Comparison of ENCODE assay signal across 33 cellular contexts in the genomic region with DNA sequence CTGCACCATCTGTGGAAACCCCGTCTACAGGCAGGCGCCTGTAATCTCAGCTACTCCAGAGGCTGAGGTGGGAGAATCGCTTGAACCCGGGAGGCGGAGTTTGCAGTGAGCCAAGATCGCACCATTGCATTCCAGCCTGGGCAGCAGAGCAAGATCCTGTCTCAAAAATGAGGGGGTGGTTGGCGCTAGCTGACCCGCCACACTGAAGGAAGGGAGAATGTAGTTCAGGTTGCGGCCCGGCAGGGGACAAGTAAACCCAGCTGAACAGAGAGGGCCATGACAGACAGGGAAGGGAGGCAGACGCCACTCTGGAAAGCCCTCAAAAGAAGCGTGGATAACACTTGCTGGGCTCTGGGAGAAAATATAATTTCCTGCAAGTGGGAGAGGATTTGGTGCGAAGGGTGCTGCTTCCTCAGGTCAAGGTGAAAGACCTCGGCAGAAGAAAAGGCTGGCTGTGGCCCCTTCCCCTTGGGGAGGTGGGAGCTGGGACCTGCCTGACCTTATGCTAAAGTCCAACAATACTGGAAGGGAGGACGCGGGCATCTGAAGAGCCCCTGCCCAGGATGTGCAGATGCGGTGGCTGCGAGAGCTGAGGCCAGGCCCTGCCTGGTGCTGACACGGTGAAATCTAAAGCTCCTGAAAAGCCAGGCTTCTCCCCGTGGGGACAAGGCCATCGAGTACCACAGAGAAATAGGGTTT. TPM values are rescaled to one million over a fixed set of nuclear protein-coding genes. Genes with fewer than 3 reads are reported as not detected.
"Had no signal": no experiment of that assay in that cellular context is flagged by ENCODE, and none has a peak within 500 bp of the region (broad histone marks: within the 10 kb centered on the region; RNA-seq: fewer than 3 reads in every experiment).

No MANE protein-coding gene starts in this region.

- ATAC-seq: foreskin keratinocyte; gastroesophageal sphincter; heart right ventricle; left colon; lower lobe of right lung; natural killer cell; stimulated activated naive CD8-positive, alpha-beta T cell treated with anti-CD3 and anti-CD28 coated beads, Interleukin-15, amount 100 ng/mL, for 72 hours; upper lobe of right lung had no signal

- H3K9me3 Mint-ChIP-seq: immature natural killer cell; natural killer cell; stimulated activated naive CD8-positive, alpha-beta T cell treated with anti-CD3 and anti-CD28 coated beads, Interleukin-15, amount 100 ng/mL, for 72 hours had no signal

- H3K27ac ChIP-seq: colonic mucosa, esophagus muscularis mucosa, foreskin keratinocyte, gastroesophageal sphincter, heart right ventricle, left ventricle myocardium inferior, lower lobe of right lung, prostate gland, right atrium auricular region, sigmoid colon, suprapubic skin, transverse colon, upper lobe of right lung, uterus had no signal

- H3K4me3 ChIP-seq: colonic mucosa, esophagus muscularis mucosa, gastroesophageal sphincter, heart right ventricle, left ventricle myocardium inferior, lower lobe of right lung, prostate gland, right atrium auricular region, sigmoid colon, suprapubic skin, transverse colon, upper lobe of right lung, uterus had no signal

- DNase-seq: colonic mucosa; dermis blood vessel endothelial cell; effector memory CD4-positive, alpha-beta T cell; foreskin keratinocyte; heart right ventricle; hippocampal formation; immature natural killer cell; islet precursor cell; kidney glomerular epithelial cell; left colon; left ventricle myocardium inferior; lower lobe of right lung; natural killer cell; sigmoid colon; stimulated activated CD4-positive, alpha-beta T cell treated with anti-CD3 and anti-CD28 coated beads, Interleukin-2, amount 100 ng/mL, for 24 hours; stimulated activated CD4-positive, alpha-beta T cell treated with anti-CD3 and anti-CD28 coated beads, Interleukin-4, amount 100 ng/mL, for 24 hours; stimulated activated naive CD4-positive, alpha-beta T cell; stimulated activated naive CD8-positive, alpha-beta T cell treated with anti-CD3 and anti-CD28 coated beads, Interleukin-15, amount 100 ng/mL, for 72 hours; transverse colon; upper lobe of right lung; uterus had no signal

- H3K36me3 Mint-ChIP-seq: natural killer cell had no signal

- H3K36me3 ChIP-seq: colonic mucosa, esophagus muscularis mucosa, gastroesophageal sphincter, heart right ventricle, left ventricle myocardium inferior, lower lobe of right lung, prostate gland, right atrium auricular region, sigmoid colon, suprapubic skin, transverse colon, upper lobe of right lung, uterus had no signal

- H3K9me3 ChIP-seq: colonic mucosa, esophagus muscularis mucosa, gastroesophageal sphincter, heart right ventricle, left ventricle myocardium inferior, lower lobe of right lung, prostate gland, right atrium auricular region, sigmoid colon, suprapubic skin, transverse colon, upper lobe of right lung, uterus had no signal

- H3K4me3 Mint-ChIP-seq: natural killer cell; stimulated activated naive CD8-positive, alpha-beta T cell treated with anti-CD3 and anti-CD28 coated beads, Interleukin-15, amount 100 ng/mL, for 72 hours had no signal

- H3K27me3 ChIP-seq: colonic mucosa, esophagus muscularis mucosa, foreskin keratinocyte, gastroesophageal sphincter, right atrium auricular region, sigmoid colon, suprapubic skin, transverse colon, upper lobe of right lung, uterus had no signal

- FAIRE-seq: endothelial cell of umbilical vein had no signal

RNA-seq across cellular contexts. Expression of a gene that starts 22.3 kb away (rescaled TPM):
- polyA plus RNA-seq: neural cell had no signal

RNA-seq across cellular contexts. Expression of a gene that starts 51.7 kb away (rescaled TPM):
- total RNA-seq: chondrocyte, dermis blood vessel endothelial cell, endothelial cell of umbilical vein, epithelial cell of proximal tubule, fibroblast of lung, foreskin keratinocyte, mononuclear cell, natural killer cell, osteocyte, prostate gland had no signal
- polyA plus RNA-seq: fibroblast of lung, foreskin keratinocyte, immature natural killer cell, neural cell had no signal
